Comparison of ENCODE assay signal across 8 cellular contexts in genomic region chr10:68559872-68560200, GRCh38. TPM values are rescaled to one million over a fixed set of nuclear protein-coding genes. Genes with fewer than 3 reads are reported as not detected.
DNase-seq lines count a peak whose midpoint lies in the region; ATAC-seq lines count a peak whose summit lies in the region.

No MANE protein-coding gene starts in this region.

- H3K36me3 ChIP-seq in subcutaneous abdominal adipose tissue (ENCODE audit: control insufficient read depth in 5 of 5, insufficient read depth in 5 of 5, low read length in 5 of 5), result no peaks in the 10 kb centered on the region

- ATAC-seq in activated CD4-positive, alpha-beta T cell treated with anti-CD3 and anti-CD28 coated beads for 36 hours, result peak; percentile 66
- ATAC-seq in activated T-helper 17 cell treated with anti-CD3 and anti-CD28 coated beads, Interleukin-2, amount 50 U/mL, for 72 hours (replicated peaks), result peak; percentile 46
- no peak for ATAC-seq in HG03159 (IDR thresholded peaks at IDR 0.05; ENCODE audit: unreplicated experiment)
- ATAC-seq in HG03196 (IDR thresholded peaks at IDR 0.05; ENCODE audit: unreplicated experiment), result no peak

- peak overlapping the region; percentile 78 to 91 (median 88) for H3K4me3 ChIP-seq in subcutaneous abdominal adipose tissue (ENCODE audit: low read depth in 1 of 5, low read length in 5 of 5)

- POLR2A ChIA-PET in activated CD4-positive, alpha-beta T cell treated with anti-CD3 and anti-CD28 coated beads for 36 hours (lab: Charles Lee), result no interaction called here

- H3K27me3 ChIP-seq in subcutaneous abdominal adipose tissue (ENCODE audit: control insufficient read depth in 5 of 5, insufficient read depth in 4 of 5, low read length in 5 of 5), result peaks cover 0 to 3% (median 0%) of the 10 kb centered on the region in 5 donors

- H3K27ac ChIP-seq in subcutaneous abdominal adipose tissue (ENCODE audit: low read depth, low read length), result no peak overlapping the region

- CTCF ChIA-PET in activated CD4-positive, alpha-beta T cell treated with anti-CD3 and anti-CD28 coated beads for 36 hours (lab: Charles Lee), result interaction anchor here (1.0 kb wide), 1 partner anchor 9 kb away, joined by 3 read pairs; no protein-coding TSS in a partner anchor

- peaks cover 0 to 41% (median 36%) of the 10 kb centered on the region in 5 donors for H3K4me1 ChIP-seq in subcutaneous abdominal adipose tissue (ENCODE audit: control insufficient read depth in 5 of 5, insufficient read depth in 5 of 5, low read length in 5 of 5)

- no peaks in the 10 kb centered on the region for H3K9me3 Mint-ChIP-seq in activated CD4-positive, alpha-beta T cell treated with anti-CD3 and anti-CD28 coated beads for 36 hours (ENCODE audit: low read depth)
- H3K9me3 Mint-ChIP-seq in activated T-helper 17 cell treated with anti-CD3 and anti-CD28 coated beads, Interleukin-2, amount 50 U/mL, for 72 hours, result no peaks in the 10 kb centered on the region
- H3K9me3 Mint-ChIP-seq in immature natural killer cell, result peaks cover 0 to 3% (median 0%) of the 10 kb centered on the region in 6 donors

- peak overlapping the region; percentile 43 for H3K4me3 Mint-ChIP-seq in activated CD4-positive, alpha-beta T cell treated with anti-CD3 and anti-CD28 coated beads for 36 hours
- peak overlapping the region; percentile 66 for H3K4me3 Mint-ChIP-seq in activated T-helper 17 cell treated with anti-CD3 and anti-CD28 coated beads, Interleukin-2, amount 50 U/mL, for 72 hours
- peak overlapping the region; percentile 59 to 78 (median 67) for H3K4me3 Mint-ChIP-seq in immature natural killer cell

- H3K9me3 ChIP-seq in subcutaneous abdominal adipose tissue (ENCODE audit: control insufficient read depth in 5 of 5, low read length in 5 of 5), result no peaks in the 10 kb centered on the region

- peak overlapping the region in 3 of 5 donors; percentile 59 to 87 (median 66) for H3K9ac ChIP-seq in subcutaneous abdominal adipose tissue (ENCODE audit: low read length in 5 of 5)

- peaks cover 42% of the 10 kb centered on the region for H3K27me3 Mint-ChIP-seq in activated CD4-positive, alpha-beta T cell treated with anti-CD3 and anti-CD28 coated beads for 36 hours
- peaks cover 38% of the 10 kb centered on the region for H3K27me3 Mint-ChIP-seq in activated T-helper 17 cell treated with anti-CD3 and anti-CD28 coated beads, Interleukin-2, amount 50 U/mL, for 72 hours
- peaks cover 15 to 30% (median 29%) of the 10 kb centered on the region in 3 donors for H3K27me3 Mint-ChIP-seq in immature natural killer cell (ENCODE audit: low read depth in 3 of 3)

- peak; percentile 45 for DNase-seq in activated CD4-positive, alpha-beta T cell treated with anti-CD3 and anti-CD28 coated beads for 36 hours
- no peak for DNase-seq in activated CD4-positive, alpha-beta T cell treated with anti-CD3 and anti-CD28 coated beads for 4 hours
- DNase-seq in immature natural killer cell (peak in 1 of 3 donors; percentile 11), occipital lobe (lab: John Stamatoyannopoulos, UW) (no peak)

- no peak overlapping the region for H3K27ac Mint-ChIP-seq in activated CD4-positive, alpha-beta T cell treated with anti-CD3 and anti-CD28 coated beads for 36 hours
- no peak overlapping the region for H3K27ac Mint-ChIP-seq in activated T-helper 17 cell treated with anti-CD3 and anti-CD28 coated beads, Interleukin-2, amount 50 U/mL, for 72 hours
- H3K27ac Mint-ChIP-seq in immature natural killer cell, result no peak overlapping the region

- H3K4me1 Mint-ChIP-seq in activated CD4-positive, alpha-beta T cell treated with anti-CD3 and anti-CD28 coated beads for 36 hours, result peaks cover 22% of the 10 kb centered on the region
- H3K4me1 Mint-ChIP-seq in activated T-helper 17 cell treated with anti-CD3 and anti-CD28 coated beads, Interleukin-2, amount 50 U/mL, for 72 hours, result peaks cover 11% of the 10 kb centered on the region
- H3K4me1 Mint-ChIP-seq in immature natural killer cell, result peaks cover 15 to 29% of the 10 kb centered on the region in 2 donors

- intact Hi-C loops in activated CD4-positive, alpha-beta T cell treated with anti-CD3 and anti-CD28 coated beads for 36 hours (cut with DNase I, micrococcal nuclease), result loop anchor here (1.0 to 5.0 kb wide), 2 partner anchors 40 to 42 kb away; no protein-coding TSS in a partner anchor

- no peaks in the 10 kb centered on the region for H3K36me3 Mint-ChIP-seq in activated CD4-positive, alpha-beta T cell treated with anti-CD3 and anti-CD28 coated beads for 36 hours (ENCODE audit: low read depth)
- no peaks in the 10 kb centered on the region for H3K36me3 Mint-ChIP-seq in activated T-helper 17 cell treated with anti-CD3 and anti-CD28 coated beads, Interleukin-2, amount 50 U/mL, for 72 hours (ENCODE audit: low read depth)
- no peaks in the 10 kb centered on the region for H3K36me3 Mint-ChIP-seq in immature natural killer cell

RNA-seq across cellular contexts. Expression of gene TET1, which starts 0.3 kb away (rescaled TPM):
- 1 to 10 TPM in 1 of 2 experiments, under 1 TPM in 1; 0.71 to 1.3 TPM for total RNA-seq in activated CD4-positive, alpha-beta T cell treated with anti-CD3 and anti-CD28 coated beads for 36 hours
- total RNA-seq in activated T-helper 17 cell treated with anti-CD3 and anti-CD28 coated beads, Interleukin-2, amount 50 U/mL, for 72 hours, result under 1 TPM; 0.86 to 0.87 TPM
- 1 to 10 TPM in 1 of 3 donors, under 1 TPM in 1, not detected in 1; 0.40 to 1.5 TPM for polyA plus RNA-seq in immature natural killer cell
- 33.5 TPM for total RNA-seq in occipital lobe

RNA-seq across cellular contexts. Expression of gene SLC25A16, which starts 32.5 kb away (rescaled TPM):
- total RNA-seq in activated CD4-positive, alpha-beta T cell treated with anti-CD3 and anti-CD28 coated beads for 36 hours, result 10 to 100 TPM in 1 of 2 experiments, 1 to 10 TPM in 1; 9.0 to 11.8 TPM
- total RNA-seq in activated T-helper 17 cell treated with anti-CD3 and anti-CD28 coated beads, Interleukin-2, amount 50 U/mL, for 72 hours, result 10 to 100 TPM; 16.6 to 17.0 TPM
- polyA plus RNA-seq in immature natural killer cell, result 10 to 100 TPM in 1 of 3 donors, 1 to 10 TPM in 2; 6.4 to 13.0 (median 6.7) TPM
- 70.8 TPM for total RNA-seq in occipital lobe

Comparison
In these comparisons a context has a peak if more than half of its experiments do, and no peak if none do; other contexts are left out.
1. ATAC-seq: peak in activated CD4-positive, alpha-beta T cell treated with anti-CD3 and anti-CD28 coated beads for 36 hours (single experiment) and activated T-helper 17 cell treated with anti-CD3 and anti-CD28 coated beads, Interleukin-2, amount 50 U/mL, for 72 hours (single experiment); none in HG03159 (single experiment) and HG03196 (single experiment).
2. RNA of gene TET1, which starts 0.3 kb away (total RNA-seq): 33.5 TPM in occipital lobe (single experiment); 0.71 to 1.3 TPM in activated CD4-positive, alpha-beta T cell treated with anti-CD3 and anti-CD28 coated beads for 36 hours and 0.86 to 0.87 TPM in activated T-helper 17 cell treated with anti-CD3 and anti-CD28 coated beads, Interleukin-2, amount 50 U/mL, for 72 hours; every median in the first group is over 10 times any median in the second.
3. Peak in every context shown above with its lines, with median percentiles within 50 percentile points of each other: H3K4me3 Mint-ChIP-seq.